In genomic region chr17:68455756-68456528, GRCh38 we compare ENCODE assay signal across 1 cellular context.
TF ChIP-seq lines count a peak whose summit lies in the region.

No MANE protein-coding gene starts in this region.

TF ChIP-seq in WTC11, 78 proteins besides CTCF, POLR2A, EP300 and RAD21 (continued from another document):
- TF ChIP-seq E2F5 (CRISPR knock-in tag; IDR thresholded peaks at IDR 0.05) (no peak), PREB (CRISPR knock-in tag; IDR thresholded peaks at IDR 0.05; ENCODE audit: borderline replicate concordance) (no peak), TCF7 (CRISPR knock-in tag; IDR thresholded peaks at IDR 0.05; ENCODE audit: low read depth) (no peak), IRF2 (CRISPR knock-in tag; IDR thresholded peaks at IDR 0.05; ENCODE audit: borderline replicate concordance, low read depth) (no peak), NFATC4 (CRISPR knock-in tag; IDR thresholded peaks at IDR 0.05) (no peak), AFF4 (CRISPR knock-in tag; IDR thresholded peaks at IDR 0.05; ENCODE audit: borderline replicate concordance) (no peak), MAX (CRISPR knock-in tag; IDR thresholded peaks at IDR 0.05) (no peak), SOX15 (CRISPR knock-in tag; IDR thresholded peaks at IDR 0.05) (no peak)
